ENCODE assay signal across 24 cellular contexts in genomic region chr2:121199281-121200010, GRCh38.
A peak's percentile ranks its signal among the peaks of the same experiment; 100 is the strongest.
DNase-seq lines count a peak whose midpoint lies in the region; ATAC-seq, FAIRE-seq and TF ChIP-seq lines count a peak whose summit lies in the region.
"Had no signal": no experiment of that assay in that cellular context is flagged by ENCODE, and none has a peak within 500 bp of the region (broad histone marks: within the 10 kb centered on the region; RNA-seq: fewer than 3 reads in every experiment).

No MANE protein-coding gene starts in this region.

- peaks cover 84% of the 10 kb centered on the region for H3K4me1 Mint-ChIP-seq in CD14-positive monocyte
- peaks cover 7% of the 10 kb centered on the region for H3K4me1 Mint-ChIP-seq in astrocyte (ENCODE audit: low read depth, unreplicated experiment)

- H3K4me3 Mint-ChIP-seq in CD14-positive monocyte = no peak overlapping the region
- no peak overlapping the region for H3K4me3 Mint-ChIP-seq in astrocyte (ENCODE audit: unreplicated experiment)
- H3K4me3 Mint-ChIP-seq: CD4-positive, alpha-beta T cell had no signal

- ATAC-seq in lower lobe of right lung (no peak), HG02852 (IDR thresholded peaks at IDR 0.05; ENCODE audit: unreplicated experiment) (no peak)
- ATAC-seq: HCT116 had no signal

- no peak overlapping the region for H2AFZ ChIP-seq in astrocyte (ENCODE audit: low read depth, low read length)

- TF ChIP-seq CTCF in CD14-positive monocyte (IDR thresholded peaks at IDR 0.05) (no peak), astrocyte (IDR thresholded peaks at IDR 0.05; ENCODE audit: insufficient read depth, low read depth, low read length) (no peak), lower lobe of right lung (IDR thresholded peaks at IDR 0.05) (no peak), spleen (IDR thresholded peaks at IDR 0.05 in 8 of 11, conservative IDR thresholded peaks at IDR 0.05 in 3 of 11) (no peak)

- H3K36me3 Mint-ChIP-seq in CD14-positive monocyte (peaks cover 4% of the 10 kb centered on the region in 2 donors), astrocyte (ENCODE audit: low read depth, unreplicated experiment) (no peaks in the 10 kb centered on the region)

- no peaks in the 10 kb centered on the region for H4K20me1 ChIP-seq in astrocyte (ENCODE audit: insufficient read depth, low read length)
- H4K20me1 ChIP-seq: BLaER1 had no signal

- H3K9me3 ChIP-seq in astrocyte (ENCODE audit: insufficient read depth, low read depth, low read length) (no peaks in the 10 kb centered on the region), lower lobe of right lung (no peaks in the 10 kb centered on the region), spleen (no peaks in the 10 kb centered on the region)
- H3K9me3 ChIP-seq: BLaER1, Peyer's patch, SK-N-SH had no signal

- H3K27ac ChIP-seq in astrocyte (ENCODE audit: low read depth, low read length) = no peak overlapping the region
- H3K27ac ChIP-seq in lower lobe of right lung = no peak overlapping the region
- H3K27ac ChIP-seq in spleen = no peak overlapping the region
- H3K27ac ChIP-seq: BLaER1, HL-60, Peyer's patch had no signal

- no peaks in the 10 kb centered on the region for H3K79me2 ChIP-seq in astrocyte (ENCODE audit: insufficient read depth, low read length)

- DNase-seq in CD14-positive monocyte (ENCODE audit: low spot score) (no peak), astrocyte (ENCODE audit: low read depth) (no peak), lower lobe of right lung (peak; percentile 35), spleen (peak; percentile 68), occipital lobe (lab: John Stamatoyannopoulos, UW) (no peak), DMS79 (lab: John Stamatoyannopoulos, UW) (no peak)
- DNase-seq: CD4-positive, alpha-beta T cell; DMS53; GOT3; NCI-H1092; NCI-H1417 treated with DMSO at 0.1 percent for 48 hours; NCI-H1694 treated with DMSO at 0.1 percent for 48 hours; NCI-H2081 treated with DMSO at 0.1 percent for 48 hours; NCI-H2171; NCI-H226; NCI-H510A; NCI-H69; Peyer's patch; SK-N-SH had no signal

- no peak overlapping the region for H3K4me2 ChIP-seq in astrocyte (ENCODE audit: low read length)
- H3K4me2 ChIP-seq: BLaER1, SK-N-SH had no signal

- H3K27me3 ChIP-seq in astrocyte (ENCODE audit: insufficient read depth, low read length) = peaks cover 2% of the 10 kb centered on the region
- peaks cover 3% of the 10 kb centered on the region for H3K27me3 ChIP-seq in lower lobe of right lung (ENCODE audit: low read depth)
- no peaks in the 10 kb centered on the region for H3K27me3 ChIP-seq in spleen (replicated peaks in 1 of 7)
- H3K27me3 ChIP-seq: BLaER1, Peyer's patch had no signal

- peaks cover 3 to 14% (median 8%) of the 10 kb centered on the region in 3 donors for H3K27me3 Mint-ChIP-seq in CD14-positive monocyte (ENCODE audit: low read depth in 3 of 3)
- peaks cover 39% of the 10 kb centered on the region for H3K27me3 Mint-ChIP-seq in astrocyte (ENCODE audit: low read depth, unreplicated experiment)
- H3K27me3 Mint-ChIP-seq: CD4-positive, alpha-beta T cell had no signal

- WGBS in spleen, 5 donors = 85 to 94% (median 87%) methylated on average over 10 of the region's 10 CpGs

- no peak for FAIRE-seq in astrocyte (lab: Jason Lieb, UNC)
- FAIRE-seq: G401.6 had no signal

- H3K9me3 Mint-ChIP-seq in CD14-positive monocyte = peaks cover 0 to 7% (median 0%) of the 10 kb centered on the region in 7 donors
- no peaks in the 10 kb centered on the region for H3K9me3 Mint-ChIP-seq in astrocyte (ENCODE audit: unreplicated experiment)
- H3K9me3 Mint-ChIP-seq: CD4-positive, alpha-beta T cell had no signal

- intact Hi-C loops in CD14-positive monocyte (cut with micrococcal nuclease) (no loop called here), lower lobe of right lung (cut with DNase I) (no loop called here), spleen (cut with DNase I; ENCODE audit: low total_unique reads) (no loop called here)

- H3K36me3 ChIP-seq in astrocyte (ENCODE audit: insufficient read depth, low read length) (no peaks in the 10 kb centered on the region), lower lobe of right lung (no peaks in the 10 kb centered on the region), spleen (no peaks in the 10 kb centered on the region)
- H3K36me3 ChIP-seq: BLaER1, Peyer's patch had no signal

- TF ChIP-seq POLR2A in spleen (IDR thresholded peaks at IDR 0.05) = no peak

- no peak overlapping the region for H3K4me3 ChIP-seq in astrocyte (ENCODE audit: insufficient read depth, low read depth, low read length)
- H3K4me3 ChIP-seq in lower lobe of right lung = no peak overlapping the region
- no peak overlapping the region for H3K4me3 ChIP-seq in spleen
- H3K4me3 ChIP-seq: BLaER1, Peyer's patch had no signal

- H3K9ac ChIP-seq in astrocyte (ENCODE audit: low read length) = no peak overlapping the region
- H3K9ac ChIP-seq: BLaER1, SK-N-SH had no signal

- peaks cover 7% of the 10 kb centered on the region for H3K4me1 ChIP-seq in astrocyte (ENCODE audit: insufficient read depth, low read length)
- peaks cover 14% of the 10 kb centered on the region for H3K4me1 ChIP-seq in lower lobe of right lung
- H3K4me1 ChIP-seq in spleen = peaks cover 0 to 20% (median 0%) of the 10 kb centered on the region in 6 donors
- H3K4me1 ChIP-seq: BLaER1 had no signal

- H3K27ac Mint-ChIP-seq in CD14-positive monocyte = peak overlapping the region in 4 of 7 donors; percentile 50 to 100 (median 66)
- H3K27ac Mint-ChIP-seq in astrocyte (ENCODE audit: unreplicated experiment) = peak overlapping the region; percentile 66
- H3K27ac Mint-ChIP-seq: CD4-positive, alpha-beta T cell had no signal

Comparison
In these comparisons a context has a peak if more than half of its experiments do, and no peak if none do; other contexts are left out.
1. DNase-seq: peak in lower lobe of right lung (single experiment) and spleen (single experiment); none in CD14-positive monocyte (single experiment), astrocyte (single experiment), occipital lobe (single experiment) and DMS79 (single experiment).